2 cellular contexts compared by ENCODE assay signal in the genomic region with DNA sequence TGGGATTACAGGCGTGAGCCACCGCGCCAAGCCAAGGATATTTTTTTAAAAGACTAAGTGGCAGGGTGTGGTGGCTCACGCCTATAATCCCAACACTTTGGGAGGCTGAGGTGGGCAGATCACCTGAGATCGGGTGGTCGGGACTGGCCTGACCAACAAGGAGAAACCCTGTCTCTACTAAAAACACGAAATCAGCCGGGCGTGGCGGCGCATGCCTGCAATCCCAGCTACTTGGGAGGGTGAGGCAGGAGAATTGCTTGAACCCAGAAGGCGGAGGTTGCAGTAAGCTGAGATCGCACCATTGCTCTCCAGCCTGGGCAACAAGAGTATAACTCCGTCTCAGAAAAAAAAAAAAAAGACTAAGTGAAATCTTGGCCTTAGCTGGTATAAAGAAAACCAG. TPM values are rescaled to one million over a fixed set of nuclear protein-coding genes. Genes with fewer than 3 reads are reported as not detected.
"Had no signal": no experiment of that assay in that cellular context is flagged by ENCODE, and none has a peak within 500 bp of the region (broad histone marks: within the 10 kb centered on the region; RNA-seq: fewer than 3 reads in every experiment).

No MANE protein-coding gene starts in this region.

RNA-seq across cellular contexts. Expression of gene PRTG, which starts 49.8 kb away (rescaled TPM):
- polyA plus RNA-seq: immature natural killer cell, keratinocyte had no signal
